Comparison of ENCODE assay signal across 11 cellular contexts in genomic region chr11:128629516-128630106, GRCh38. TPM values are rescaled to one million over a fixed set of nuclear protein-coding genes. Genes with fewer than 3 reads are reported as not detected.
DNase-seq lines count a peak whose midpoint lies in the region; ATAC-seq and TF ChIP-seq lines count a peak whose summit lies in the region.
"Had no signal": no experiment of that assay in that cellular context is flagged by ENCODE, and none has a peak within 500 bp of the region (broad histone marks: within the 10 kb centered on the region; RNA-seq: fewer than 3 reads in every experiment).

No MANE protein-coding gene starts in this region.

- POLR2A ChIA-PET in activated CD4-positive, alpha-beta T cell treated with anti-CD3 and anti-CD28 coated beads, Interleukin-2, amount 10 ng/mL, durations not matched to agents 7 days and 5 days (lab: Charles Lee), result interaction anchor here (0.7 to 1.4 kb wide), 5 partner anchors 106 to 340 kb away, joined by 3 to 11 read pairs (median 3); no protein-coding TSS in a partner anchor
- POLR2A ChIA-PET in PC-9 (lab: Charles Lee; ENCODE audit: unreplicated experiment), result interaction anchor here (1.0 kb wide), 1 partner anchor 121 kb away, joined by 4 read pairs; no protein-coding TSS in a partner anchor

- no peak for TF ChIP-seq EP300 in esophagus muscularis mucosa (IDR thresholded peaks at IDR 0.05)

- no peaks in the 10 kb centered on the region for H3K27me3 Mint-ChIP-seq in activated CD4-positive, alpha-beta T cell treated with anti-CD3 and anti-CD28 coated beads, Interleukin-2, amount 10 ng/mL, durations not matched to agents 7 days and 5 days
- no peaks in the 10 kb centered on the region for H3K27me3 Mint-ChIP-seq in stimulated activated memory B cell treated with anti-CD40 and anti-IgM and Interleukin-4, amounts not matched to agents 10 μg/mL and 1 μg/mL and 100 μg/mL, for 72 hours
- H3K27me3 Mint-ChIP-seq in osteocyte (ENCODE audit: unreplicated experiment), result no peaks in the 10 kb centered on the region

- H3K27me3 ChIP-seq in PC-9 (ENCODE audit: insufficient read depth, low read depth) (no peaks in the 10 kb centered on the region), esophagus muscularis mucosa (no peaks in the 10 kb centered on the region)

- no peaks in the 10 kb centered on the region for H3K79me2 ChIP-seq in PC-9 (ENCODE audit: low read depth)

- H3K9me3 ChIP-seq in PC-9 (ENCODE audit: insufficient read depth, low read depth) (no peaks in the 10 kb centered on the region), esophagus muscularis mucosa (no peaks in the 10 kb centered on the region)

- no peaks in the 10 kb centered on the region for H3K9me2 ChIP-seq in PC-9 (ENCODE audit: insufficient read depth)

- peak overlapping the region; percentile 71 for H3K27ac Mint-ChIP-seq in activated CD4-positive, alpha-beta T cell treated with anti-CD3 and anti-CD28 coated beads, Interleukin-2, amount 10 ng/mL, durations not matched to agents 7 days and 5 days
- H3K27ac Mint-ChIP-seq in stimulated activated memory B cell treated with anti-CD40 and anti-IgM and Interleukin-4, amounts not matched to agents 10 μg/mL and 1 μg/mL and 100 μg/mL, for 72 hours, result peak overlapping the region; percentile 93
- no peak overlapping the region for H3K27ac Mint-ChIP-seq in osteocyte (ENCODE audit: unreplicated experiment)
- H3K27ac Mint-ChIP-seq: H9, nephron progenitor cell had no signal

- peaks cover 7% of the 10 kb centered on the region for H3K36me3 Mint-ChIP-seq in activated CD4-positive, alpha-beta T cell treated with anti-CD3 and anti-CD28 coated beads, Interleukin-2, amount 10 ng/mL, durations not matched to agents 7 days and 5 days (ENCODE audit: low read depth)
- no peaks in the 10 kb centered on the region for H3K36me3 Mint-ChIP-seq in stimulated activated memory B cell treated with anti-CD40 and anti-IgM and Interleukin-4, amounts not matched to agents 10 μg/mL and 1 μg/mL and 100 μg/mL, for 72 hours
- H3K36me3 Mint-ChIP-seq in osteocyte (ENCODE audit: unreplicated experiment), result no peaks in the 10 kb centered on the region

- H4K20me1 ChIP-seq in PC-9 (ENCODE audit: insufficient read depth), result no peaks in the 10 kb centered on the region

- peak overlapping the region; percentile 48 for H3K4me3 Mint-ChIP-seq in activated CD4-positive, alpha-beta T cell treated with anti-CD3 and anti-CD28 coated beads, Interleukin-2, amount 10 ng/mL, durations not matched to agents 7 days and 5 days
- peak overlapping the region; percentile 5 for H3K4me3 Mint-ChIP-seq in stimulated activated memory B cell treated with anti-CD40 and anti-IgM and Interleukin-4, amounts not matched to agents 10 μg/mL and 1 μg/mL and 100 μg/mL, for 72 hours
- no peak overlapping the region for H3K4me3 Mint-ChIP-seq in osteocyte (ENCODE audit: unreplicated experiment)
- H3K4me3 Mint-ChIP-seq: H9, nephron progenitor cell had no signal

- no peak for TF ChIP-seq CTCF in PC-9 (conservative IDR thresholded peaks at IDR 0.05)
- no peak for TF ChIP-seq CTCF in esophagus muscularis mucosa (IDR thresholded peaks at IDR 0.05)
- TF ChIP-seq CTCF in osteocyte (IDR thresholded peaks at IDR 0.05), result no peak

- H3K36me3 ChIP-seq in PC-9 (ENCODE audit: low read depth), result no peaks in the 10 kb centered on the region
- no peaks in the 10 kb centered on the region for H3K36me3 ChIP-seq in esophagus muscularis mucosa

- TF ChIP-seq POLR2A in esophagus muscularis mucosa (IDR thresholded peaks at IDR 0.05; ENCODE audit: low read depth), result no peak

- H3K27ac ChIP-seq in PC-9 (no peak overlapping the region), esophagus muscularis mucosa (replicated peaks in 1 of 4) (no peak overlapping the region)

- CTCF ChIA-PET in activated CD4-positive, alpha-beta T cell treated with anti-CD3 and anti-CD28 coated beads, Interleukin-2, amount 10 ng/mL, durations not matched to agents 7 days and 5 days (lab: Charles Lee), result interaction anchor here (0.6 to 6.6 kb wide), 33 partner anchors 9 to 592 kb away, joined by 3 to 48 read pairs (median 5); no protein-coding TSS in a partner anchor
- CTCF ChIA-PET in PC-9 (lab: Charles Lee), result interaction anchor here (0.5 to 1.1 kb wide), 8 partner anchors 124 to 458 kb away, joined by 3 to 9 read pairs (median 4); no protein-coding TSS in a partner anchor

- no peak overlapping the region for H2AFZ ChIP-seq in PC-9

- H3F3A ChIP-seq in PC-9 (ENCODE audit: insufficient read depth, low read depth), result no peaks in the 10 kb centered on the region

- peaks cover 80% of the 10 kb centered on the region for H3K4me1 Mint-ChIP-seq in activated CD4-positive, alpha-beta T cell treated with anti-CD3 and anti-CD28 coated beads, Interleukin-2, amount 10 ng/mL, durations not matched to agents 7 days and 5 days
- peaks cover 80% of the 10 kb centered on the region for H3K4me1 Mint-ChIP-seq in stimulated activated memory B cell treated with anti-CD40 and anti-IgM and Interleukin-4, amounts not matched to agents 10 μg/mL and 1 μg/mL and 100 μg/mL, for 72 hours
- H3K4me1 Mint-ChIP-seq in osteocyte (ENCODE audit: unreplicated experiment), result peaks cover 29% of the 10 kb centered on the region

- BruUV-seq in PC-9 (replicated peaks; lab: Mats Ljungman, UMichigan), result no TSS peak

- no peaks in the 10 kb centered on the region for H3K9me3 Mint-ChIP-seq in activated CD4-positive, alpha-beta T cell treated with anti-CD3 and anti-CD28 coated beads, Interleukin-2, amount 10 ng/mL, durations not matched to agents 7 days and 5 days
- H3K9me3 Mint-ChIP-seq in stimulated activated memory B cell treated with anti-CD40 and anti-IgM and Interleukin-4, amounts not matched to agents 10 μg/mL and 1 μg/mL and 100 μg/mL, for 72 hours, result no peaks in the 10 kb centered on the region
- H3K9me3 Mint-ChIP-seq in osteocyte (ENCODE audit: unreplicated experiment), result no peaks in the 10 kb centered on the region
- H3K9me3 Mint-ChIP-seq: H9, nephron progenitor cell had no signal

- peak overlapping the region; percentile 15 for H3K4me2 ChIP-seq in PC-9

- 52% methylated on average over 6 of the region's 6 CpGs for WGBS in esophagus muscularis mucosa

- ATAC-seq in stimulated activated memory B cell treated with anti-CD40 and anti-IgM and Interleukin-4, amounts not matched to agents 10 μg/mL and 1 μg/mL and 100 μg/mL, for 72 hours, result no peak

- H3K4me3 ChIP-seq in PC-9 (no peak overlapping the region), esophagus muscularis mucosa (no peak overlapping the region)

- intact Hi-C loops in PC-9 (cut with micrococcal nuclease; ENCODE audit: unreplicated experiment), result loop anchor here (1.0 to 5.0 kb wide), 9 partner anchors 113 to 598 kb away; no protein-coding TSS in a partner anchor
- intact Hi-C loops in esophagus muscularis mucosa (cut with DNase I), result loop anchor here (1.0 to 5.0 kb wide), 3 partner anchors 203 to 457 kb away; no protein-coding TSS in a partner anchor

- H3K4me1 ChIP-seq in PC-9 (replicated peaks; ENCODE audit: insufficient read depth), result peaks cover 14% of the 10 kb centered on the region
- peaks cover 14 to 17% (median 14%) of the 10 kb centered on the region in 4 donors for H3K4me1 ChIP-seq in esophagus muscularis mucosa

- DNase-seq in activated CD4-positive, alpha-beta T cell treated with anti-CD3 and anti-CD28 coated beads, Interleukin-2, amount 10 ng/mL, durations not matched to agents 7 days and 5 days, result no peak
- DNase-seq in activated CD4-positive, alpha-beta T cell treated with anti-CD3 and anti-CD28 coated beads, Interleukin-2, amount 50 U/mL, for 1 hour, result no peak
- no peak for DNase-seq in PC-9
- peak; percentile 64 for DNase-seq in esophagus muscularis mucosa (ENCODE audit: extremely low spot score)
- DNase-seq in NCI-H345 (lab: John Stamatoyannopoulos, UW), result no peak
- no peak for DNase-seq in osteocyte (ENCODE audit: extremely low spot score, unreplicated experiment)
- no peak for DNase-seq in NCI-H2107 treated with DMSO at 0.1 percent for 48 hours (lab: John Stamatoyannopoulos, UW; ENCODE audit: unreplicated experiment)
- DNase-seq: NCI-H2227 treated with DMSO at 0.1 percent for 48 hours had no signal

RNA-seq across cellular contexts. Expression of gene ETS1, which starts 42.3 kb away (rescaled TPM):
- 100 to 1,000 TPM; 580 to 648 TPM for total RNA-seq in activated CD4-positive, alpha-beta T cell treated with anti-CD3 and anti-CD28 coated beads, Interleukin-2, amount 10 ng/mL, durations not matched to agents 7 days and 5 days
- total RNA-seq in PC-9 (2021) (18.9 and 23.3 TPM in 2 replicates), esophagus muscularis mucosa (10 to 100 TPM; 39.5 to 74.4 (median 59.7) TPM), osteocyte (75.6 and 77.9 TPM in 2 replicates)
